In the genomic region with DNA sequence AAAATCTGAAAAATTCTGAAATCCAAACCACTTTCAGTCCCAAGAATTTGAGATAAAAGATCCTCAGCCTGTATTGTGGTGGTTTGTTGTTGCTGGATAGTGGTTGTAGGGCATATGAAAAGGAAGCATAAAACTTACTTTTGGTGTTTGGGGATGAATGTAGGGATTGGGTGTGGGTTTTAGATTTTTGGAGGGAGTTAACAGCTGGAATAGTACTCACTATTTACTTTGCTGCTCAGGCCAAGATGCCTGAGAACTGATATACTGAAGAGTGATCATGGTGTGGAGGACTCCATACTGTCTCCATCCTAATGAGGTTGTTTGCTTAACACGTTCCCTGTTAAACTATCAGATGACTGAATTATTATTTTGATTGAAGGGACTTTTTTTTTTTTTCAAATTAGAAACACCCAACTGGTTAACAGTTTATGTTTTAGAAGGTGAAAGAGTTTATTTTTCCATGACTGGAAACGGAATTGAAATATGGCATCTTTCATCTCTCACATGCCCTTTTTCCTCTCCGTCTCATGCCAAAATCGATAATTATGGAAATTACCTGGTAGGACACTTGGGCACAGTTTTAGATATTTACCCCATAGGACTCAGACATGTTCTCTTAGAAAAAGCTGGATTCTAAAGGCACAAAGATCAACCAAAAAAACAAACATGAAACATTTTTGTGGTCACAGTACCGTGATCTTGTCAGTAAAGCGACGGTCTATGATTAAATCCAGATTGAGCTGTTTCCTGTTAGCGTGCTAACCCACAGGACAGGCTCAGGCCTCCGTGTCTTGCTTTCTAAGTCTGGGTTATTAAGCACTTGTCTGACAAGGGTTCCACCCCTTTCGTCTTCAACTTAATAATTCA, we compare ENCODE assay signal across 9 cellular contexts. TPM values are rescaled to one million over a fixed set of nuclear protein-coding genes. Genes with fewer than 3 reads are reported as not detected.
DNase-seq lines count a peak whose midpoint lies in the region; ATAC-seq and TF ChIP-seq lines count a peak whose summit lies in the region.
"Had no signal": no experiment of that assay in that cellular context is flagged by ENCODE, and none has a peak within 500 bp of the region (broad histone marks: within the 10 kb centered on the region; RNA-seq: fewer than 3 reads in every experiment).

No MANE protein-coding gene starts in this region.

- in situ Hi-C loops in gastrocnemius medialis (cut with MboI; ENCODE audit: low sequenced_read_pairs in 4 of 4) = no loop called here

- TF ChIP-seq POLR2A in gastrocnemius medialis (IDR thresholded peaks at IDR 0.05) = no peak

- H3K27me3 ChIP-seq in DOHH2 (ENCODE audit: control insufficient read depth, low read length) (no peaks in the 10 kb centered on the region), gastrocnemius medialis (no peaks in the 10 kb centered on the region)

- H3K9me3 ChIP-seq in DOHH2 (ENCODE audit: control insufficient read depth, insufficient read depth, low read length) (no peaks in the 10 kb centered on the region), gastrocnemius medialis (no peaks in the 10 kb centered on the region)

- ATAC-seq in GM19463 (IDR thresholded peaks at IDR 0.05; ENCODE audit: unreplicated experiment) = peak; percentile 80
- peak; percentile 79 for ATAC-seq in HG03521 (IDR thresholded peaks at IDR 0.05; ENCODE audit: unreplicated experiment)
- ATAC-seq in gastrocnemius medialis = peak; percentile 60 to 66

- DNase-seq in activated CD4-positive, alpha-beta T cell treated with anti-CD3 and anti-CD28 coated beads, Interleukin-2, amount 50 U/mL, for 1 hour = peak; percentile 4
- DNase-seq in fibroblast of villous mesenchyme (ENCODE audit: low read depth) (peak; percentile 98), gastrocnemius medialis (peak in 1 of 2 donors; percentile 14), iPS-NIHi11 (ENCODE audit: low spot score) (no peak), COLO829 (ENCODE audit: low spot score) (no peak)

- H3K27ac ChIP-seq in DOHH2 (ENCODE audit: low read depth, low read length) (peak overlapping the region; percentile 89), gastrocnemius medialis (peak overlapping the region; percentile 41 to 51 (median 46))
- H3K27ac ChIP-seq: VCaP had no signal

- no peaks in the 10 kb centered on the region for H4K20me1 ChIP-seq in DOHH2 (ENCODE audit: control insufficient read depth, insufficient read depth, low read depth, low read length)

- no peaks in the 10 kb centered on the region for H3K79me2 ChIP-seq in DOHH2 (ENCODE audit: control insufficient read depth, low read length)

- peaks cover 22% of the 10 kb centered on the region for H3F3A ChIP-seq in DOHH2 (ENCODE audit: control insufficient read depth, insufficient read depth)

- intact Hi-C loops in gastrocnemius medialis (cut with DNase I; ENCODE audit: low total_unique reads) = no loop called here

- H3K4me1 ChIP-seq in DOHH2 (ENCODE audit: control insufficient read depth, low read length) = peaks cover 58% of the 10 kb centered on the region
- peaks cover 0 to 3% of the 10 kb centered on the region in 2 donors for H3K4me1 ChIP-seq in gastrocnemius medialis

- no peaks in the 10 kb centered on the region for H3K9me2 ChIP-seq in DOHH2 (replicated peaks; ENCODE audit: control insufficient read depth, low read length)

- peak overlapping the region; percentile 83 for H3K4me2 ChIP-seq in DOHH2 (ENCODE audit: low read length)

- H3K36me3 ChIP-seq in DOHH2 (ENCODE audit: control insufficient read depth, low read length) (no peaks in the 10 kb centered on the region), gastrocnemius medialis (no peaks in the 10 kb centered on the region)

- H3K4me3 ChIP-seq in DOHH2 (ENCODE audit: low read length) (peak overlapping the region; percentile 64), fibroblast of villous mesenchyme (ENCODE audit: low read depth, low read length) (peak overlapping the region; percentile 29), gastrocnemius medialis (peak overlapping the region in 2 of 4 donors; percentile 6 to 7)

- no peak for TF ChIP-seq CTCF in DOHH2 (IDR thresholded peaks at IDR 0.05; ENCODE audit: low read depth, low read length, poor library complexity, severe bottlenecking)
- no peak for TF ChIP-seq CTCF in fibroblast of villous mesenchyme (IDR thresholded peaks at IDR 0.05; ENCODE audit: insufficient read depth, low read depth, low read length)
- TF ChIP-seq CTCF in gastrocnemius medialis (IDR thresholded peaks at IDR 0.05 in 4 of 5, conservative IDR thresholded peaks at IDR 0.05 in 1 of 5) = no peak

RNA-seq across cellular contexts. Expression of a gene that starts 37.3 kb away (rescaled TPM):
- total RNA-seq in fibroblast of villous mesenchyme = 33.2 and 44.1 TPM in 2 replicates
- total RNA-seq in gastrocnemius medialis = 1 to 10 TPM; 4.0 to 5.1 (median 4.8) TPM

Comparison
In these comparisons a context has a peak if more than half of its experiments do, and no peak if none do; other contexts are left out.
1. DNase-seq: peak in activated CD4-positive, alpha-beta T cell treated with anti-CD3 and anti-CD28 coated beads, Interleukin-2, amount 50 U/mL, for 1 hour (single experiment) and fibroblast of villous mesenchyme (single experiment); none in iPS-NIHi11 (single experiment) and COLO829 (single experiment).
2. Peak in every context shown above with its lines, with median percentiles within 50 percentile points of each other: ATAC-seq.